ENCODE assay signal across 10 cellular contexts in genomic region chr6:105596284-105596755, GRCh38.
DNase-seq lines count a peak whose midpoint lies in the region; ATAC-seq, FAIRE-seq and TF ChIP-seq lines count a peak whose summit lies in the region.
"Had no signal": no experiment of that assay in that cellular context is flagged by ENCODE, and none has a peak within 500 bp of the region (broad histone marks: within the 10 kb centered on the region; RNA-seq: fewer than 3 reads in every experiment).

No MANE protein-coding gene starts in this region.

- no peaks in the 10 kb centered on the region for H3K79me2 ChIP-seq in osteoblast (ENCODE audit: insufficient read depth, low read length)

- H3K27ac Mint-ChIP-seq in WTC11 = no peak overlapping the region

- intact Hi-C loops in esophagus muscularis mucosa (cut with DNase I) = no loop called here

- H3K4me3 Mint-ChIP-seq in WTC11 = no peak overlapping the region

- FAIRE-seq in RCC 7860 (lab: Jason Lieb, UNC) = peak; percentile 99

- H2AFZ ChIP-seq in osteoblast (ENCODE audit: low read length) = no peak overlapping the region

- H3K27me3 ChIP-seq in esophagus muscularis mucosa (no peaks in the 10 kb centered on the region), osteoblast (ENCODE audit: insufficient read depth, low read length) (no peaks in the 10 kb centered on the region)
- H3K27me3 ChIP-seq: tibial nerve had no signal

- no peaks in the 10 kb centered on the region for H4K20me1 ChIP-seq in osteoblast (ENCODE audit: insufficient read depth, low read length)

- DNase-seq in EH (ENCODE audit: low read depth) (peak; percentile 99), RCC 7860 (ENCODE audit: low spot score) (peak; percentile 98), esophagus muscularis mucosa (ENCODE audit: extremely low spot score) (no peak), osteoblast (ENCODE audit: insufficient read length, low spot score, missing footprints) (peak; percentile 87), SKM-1 (lab: John Stamatoyannopoulos, UW; ENCODE audit: unreplicated experiment) (no peak), KG1 (lab: John Stamatoyannopoulos, UW) (no peak), WTC11 (ENCODE audit: low spot score) (no peak)
- DNase-seq: NCI-H146 had no signal

- H3K36me3 ChIP-seq in esophagus muscularis mucosa (no peaks in the 10 kb centered on the region), osteoblast (ENCODE audit: insufficient read depth, low read length) (no peaks in the 10 kb centered on the region)
- H3K36me3 ChIP-seq: tibial nerve had no signal

- H3K9me3 ChIP-seq in esophagus muscularis mucosa = no peaks in the 10 kb centered on the region
- H3K9me3 ChIP-seq in osteoblast (ENCODE audit: low read depth, low read length) = no peaks in the 10 kb centered on the region
- H3K9me3 ChIP-seq: tibial nerve had no signal

- H3K4me1 ChIP-seq in esophagus muscularis mucosa (peaks cover 18 to 75% (median 71%) of the 10 kb centered on the region in 4 donors), osteoblast (ENCODE audit: insufficient read depth, low read length) (peaks cover 49% of the 10 kb centered on the region)

- peaks cover 5% of the 10 kb centered on the region for H3K9me3 Mint-ChIP-seq in WTC11

- no peaks in the 10 kb centered on the region for H3K27me3 Mint-ChIP-seq in WTC11 (ENCODE audit: low read depth)

- H3K4me3 ChIP-seq in esophagus muscularis mucosa (no peak overlapping the region), osteoblast (ENCODE audit: insufficient read depth, low read length) (no peak overlapping the region)
- H3K4me3 ChIP-seq: tibial nerve had no signal

- no peak for TF ChIP-seq EP300 in esophagus muscularis mucosa (IDR thresholded peaks at IDR 0.05)

- no peak for ATAC-seq in HG03571 (IDR thresholded peaks at IDR 0.05; ENCODE audit: unreplicated experiment)
- ATAC-seq in WTC11 = no peak

- POLR2A ChIA-PET in WTC11 (lab: Charles Lee) = no interaction called here

- peak overlapping the region; percentile 45 for H3K4me2 ChIP-seq in osteoblast (ENCODE audit: insufficient read depth, low read length)

- H3K4me1 Mint-ChIP-seq in WTC11 = peaks cover 31% of the 10 kb centered on the region

- peak overlapping the region; percentile 12 to 48 (median 31) for H3K27ac ChIP-seq in esophagus muscularis mucosa (replicated peaks in 1 of 4)
- peak overlapping the region; percentile 79 for H3K27ac ChIP-seq in osteoblast (ENCODE audit: low read depth, low read length)

- no peak for TF ChIP-seq POLR2A in esophagus muscularis mucosa (IDR thresholded peaks at IDR 0.05; ENCODE audit: low read depth)

- 21% methylated on average over 4 of the region's 4 CpGs for WGBS in esophagus muscularis mucosa

- no peak for TF ChIP-seq CTCF in esophagus muscularis mucosa (IDR thresholded peaks at IDR 0.05)
- TF ChIP-seq CTCF in osteoblast (IDR thresholded peaks at IDR 0.05; ENCODE audit: extremely low read depth, low read depth, low read length) = no peak
- TF ChIP-seq CTCF in WTC11 (IDR thresholded peaks at IDR 0.05) = no peak

- CTCF ChIA-PET in WTC11 (lab: Charles Lee) = no interaction called here

- H3K36me3 Mint-ChIP-seq in WTC11 = no peaks in the 10 kb centered on the region

TF ChIP-seq in WTC11, 78 proteins besides CTCF, POLR2A, EP300 and RAD21 (continues in another document):
- no peak for TF ChIP-seq IRF1 (CRISPR knock-in tag; IDR thresholded peaks at IDR 0.05)
- TF ChIP-seq ATF1 (CRISPR knock-in tag; IDR thresholded peaks at IDR 0.05) = no peak
- TF ChIP-seq ZSCAN18 (CRISPR knock-in tag; IDR thresholded peaks at IDR 0.05) = no peak
- no peak for TF ChIP-seq SMAD3 (CRISPR knock-in tag; IDR thresholded peaks at IDR 0.05; ENCODE audit: borderline replicate concordance)
- no peak for TF ChIP-seq ZNF425 (CRISPR knock-in tag; conservative IDR thresholded peaks at IDR 0.05)
- no peak for TF ChIP-seq E2F1 (CRISPR knock-in tag; IDR thresholded peaks at IDR 0.05)
- no peak for TF ChIP-seq NR1H2 (CRISPR knock-in tag; IDR thresholded peaks at IDR 0.05)
- no peak for TF ChIP-seq ZNF138 (CRISPR knock-in tag; conservative IDR thresholded peaks at IDR 0.05)
- no peak for TF ChIP-seq ZBTB43 (CRISPR knock-in tag; IDR thresholded peaks at IDR 0.05)
- no peak for TF ChIP-seq RORB (CRISPR knock-in tag; IDR thresholded peaks at IDR 0.05)
- no peak for TF ChIP-seq USF2 (CRISPR knock-in tag; IDR thresholded peaks at IDR 0.05)

Comparison
In these comparisons a context has a peak if more than half of its experiments do, and no peak if none do; other contexts are left out.
1. DNase-seq: peak in EH (single experiment), RCC 7860 (single experiment) and osteoblast (single experiment); none in esophagus muscularis mucosa (single experiment), SKM-1 (single experiment), KG1 (single experiment) and WTC11 (single experiment).